ENCODE assay signal across 8 cellular contexts in the genomic region with DNA sequence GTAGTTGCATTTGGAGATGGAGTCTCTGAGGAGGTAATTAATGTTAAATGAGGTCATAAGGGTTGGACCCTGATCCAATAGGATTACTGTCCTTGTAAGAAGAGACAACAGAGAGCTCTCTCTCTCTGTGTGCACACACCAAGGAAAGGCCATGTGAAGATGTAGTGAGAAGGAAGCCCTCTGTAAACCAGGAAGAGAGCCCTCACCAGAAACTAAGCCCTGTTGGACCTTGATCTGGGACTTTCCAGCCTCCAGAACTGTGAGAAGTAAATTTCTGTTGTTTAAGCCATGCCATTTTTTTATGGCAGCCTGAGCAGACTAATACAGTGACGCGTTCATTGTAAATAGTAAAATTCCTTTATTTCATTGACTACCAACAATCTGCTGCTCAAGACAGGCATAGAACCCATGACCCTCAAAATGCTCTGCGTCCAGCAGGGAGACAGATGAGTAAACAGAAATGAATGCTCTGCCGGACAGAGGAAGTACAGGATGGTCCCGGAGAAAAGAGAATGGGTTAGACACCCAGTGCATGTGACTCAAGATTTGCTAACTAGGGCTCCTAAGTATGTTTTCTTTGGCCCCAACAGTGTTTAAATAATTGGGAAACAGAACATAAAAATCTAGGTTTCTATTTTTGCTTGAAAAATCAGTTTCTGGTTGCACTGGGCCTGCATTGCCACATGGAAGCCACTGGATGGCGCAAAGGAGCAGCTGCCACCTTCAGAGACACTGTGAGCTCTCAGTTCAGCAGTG. TPM values are rescaled to one million over a fixed set of nuclear protein-coding genes. Genes with fewer than 3 reads are reported as not detected.
DNase-seq lines count a peak whose midpoint lies in the region; ATAC-seq, FAIRE-seq and TF ChIP-seq lines count a peak whose summit lies in the region.

No MANE protein-coding gene starts in this region.

- BruUV-seq in GM12878 (replicated peaks; lab: Mats Ljungman, UMichigan): no TSS peak

- in situ Hi-C loops in KBM-7 (cut with MboI; ENCODE audit: low pct_unique_long_range_greater_than_20kb, low sequenced_read_pairs) (no loop called here), GM12878 (cut with MboI) (no loop called here)

- H3K79me2 ChIP-seq in GM12878 (ENCODE audit: control insufficient read depth, insufficient read depth, low read length): no peaks in the 10 kb centered on the region

- no peaks in the 10 kb centered on the region for H3K9me3 ChIP-seq in GM12878 (replicated peaks; ENCODE audit: control insufficient read depth, insufficient read depth, low read length)

- SMC1A ChIA-PET in GM12878 (lab: Charles Lee; ENCODE audit: uncharacterized antibody, unreplicated experiment): interaction anchor here (1.2 to 1.6 kb wide), 3 partner anchors 31 to 67 kb away, joined by 3 read pairs; no protein-coding TSS in a partner anchor

- no peak overlapping the region for H2AFZ ChIP-seq in GM12878 (ENCODE audit: control insufficient read depth, low read depth, low read length)

- RAD21 ChIA-PET in GM12878 (lab: Charles Lee; ENCODE audit: unreplicated experiment): interaction anchor here (0.7 to 1.4 kb wide), 5 partner anchors 24 to 367 kb away, joined by 3 to 6 read pairs (median 4); no protein-coding TSS in a partner anchor

- no peaks in the 10 kb centered on the region; the same call in 1 of the 2 replicates for H3K4me1 ChIP-seq in GM12878 (ENCODE audit: control insufficient read depth, insufficient read depth, low read length)

- no peak for FAIRE-seq in GM12878 (lab: Jason Lieb, UNC)

- TF ChIP-seq POLR2A in GM12878 (IDR thresholded peaks at IDR 0.05; ENCODE audit: low read depth, low read length): no peak

- H3K36me3 ChIP-seq in GM12878 (ENCODE audit: control insufficient read depth in 2 of 2, insufficient read depth in 2 of 2, low read length in 1 of 2): no peaks in the 10 kb centered on the region

- TF ChIP-seq EP300 in GM12878 (IDR thresholded peaks at IDR 0.05; ENCODE audit: borderline replicate concordance in 1 of 2, control insufficient read depth in 1 of 2, low read depth in 2 of 2, low read length in 2 of 2): no peak

- intact Hi-C loops in GM12878 (cut with micrococcal nuclease; ENCODE audit: unreplicated experiment): no loop called here

- 57% methylated on average over 6 of the region's 6 CpGs for WGBS in GM12878 (ENCODE audit: insufficient coverage, insufficient replicate concordance, low lambda C conversion rate, missing lambda C conversion rate)

- ATAC-seq in GM12878: peak; percentile 36; the same call in 2 of the 3 replicates
- no peak for ATAC-seq in HG03460 (IDR thresholded peaks at IDR 0.05; ENCODE audit: unreplicated experiment)
- no peak for ATAC-seq in HG03025 (IDR thresholded peaks at IDR 0.05; ENCODE audit: low FRiP score, unreplicated experiment)

- H3K27ac ChIP-seq in GM12878 (ENCODE audit: control insufficient read depth, insufficient read depth): no peak overlapping the region
- no peak overlapping the region for H3K27ac ChIP-seq in substantia nigra (ENCODE audit: low read depth, low read length, poor library complexity, severe bottlenecking)

- CTCF ChIA-PET in GM12878 (lab: Yijun Ruan, JAX): interaction anchor here (0.6 to 1.8 kb wide), 18 partner anchors 8 to 432 kb away, joined by 3 to 14 read pairs (median 3); no protein-coding TSS in a partner anchor

- TF ChIP-seq CTCF in GM12878 (IDR thresholded peaks at IDR 0.05 in 2 of 3, conservative IDR thresholded peaks at IDR 0.05 in 1 of 3; ENCODE audit: control insufficient read depth in 2 of 3, extremely low read depth in 1 of 3, insufficient read depth in 1 of 3, low read depth in 3 of 3, low read length in 3 of 3): peak; percentile 57 to 80 (median 79)

- POLR2A ChIA-PET in GM12878 (lab: Charles Lee): no interaction called here

- no peak overlapping the region for H3K4me3 ChIP-seq in GM12878

- TF ChIP-seq RAD21 in GM12878 (IDR thresholded peaks at IDR 0.05; ENCODE audit: insufficient read depth, low read depth, low read length): peak; percentile 39; the same call in 1 of the 2 replicates

- no peak overlapping the region for H3K9ac ChIP-seq in GM12878 (ENCODE audit: control insufficient read depth, insufficient read depth, low read length)

- H4K20me1 ChIP-seq in GM12878 (ENCODE audit: control insufficient read depth, insufficient read depth): no peaks in the 10 kb centered on the region

- DNase-seq in EH (ENCODE audit: low read depth): peak; percentile 99
- DNase-seq in KBM-7: peak; percentile 41
- no peak for DNase-seq in GM12878 (ENCODE audit: low read depth, low spot score)
- peak; percentile 81 for DNase-seq in iPS-NIHi7 (ENCODE audit: extremely low spot score)
- peak in 33 of 49 donors; percentile 7 to 64 (median 32) for DNase-seq in substantia nigra (lab: John Stamatoyannopoulos, UW)
- no peak for DNase-seq in DMS79 (lab: John Stamatoyannopoulos, UW)

- H3K27me3 ChIP-seq in GM12878 (replicated peaks in 1 of 2; ENCODE audit: control insufficient read depth in 2 of 2, insufficient read depth in 2 of 2, low read length in 1 of 2): peaks cover 0 to 1% of the 10 kb centered on the region in 2 experiments; a peak in 2 of 4 replicates

- H3K4me2 ChIP-seq in GM12878 (ENCODE audit: control insufficient read depth, insufficient read depth): no peak overlapping the region

TF ChIP-seq in GM12878, 131 proteins besides CTCF, POLR2A, EP300 and RAD21:
- TF ChIP-seq RUNX3 (IDR thresholded peaks at IDR 0.05; ENCODE audit: low read length) (no peak), SMC3 (IDR thresholded peaks at IDR 0.05; ENCODE audit: borderline replicate concordance, low read length) (peak; percentile 29; the same call in 1 of the 2 replicates)
- TF ChIP-seq, protein P1, sequence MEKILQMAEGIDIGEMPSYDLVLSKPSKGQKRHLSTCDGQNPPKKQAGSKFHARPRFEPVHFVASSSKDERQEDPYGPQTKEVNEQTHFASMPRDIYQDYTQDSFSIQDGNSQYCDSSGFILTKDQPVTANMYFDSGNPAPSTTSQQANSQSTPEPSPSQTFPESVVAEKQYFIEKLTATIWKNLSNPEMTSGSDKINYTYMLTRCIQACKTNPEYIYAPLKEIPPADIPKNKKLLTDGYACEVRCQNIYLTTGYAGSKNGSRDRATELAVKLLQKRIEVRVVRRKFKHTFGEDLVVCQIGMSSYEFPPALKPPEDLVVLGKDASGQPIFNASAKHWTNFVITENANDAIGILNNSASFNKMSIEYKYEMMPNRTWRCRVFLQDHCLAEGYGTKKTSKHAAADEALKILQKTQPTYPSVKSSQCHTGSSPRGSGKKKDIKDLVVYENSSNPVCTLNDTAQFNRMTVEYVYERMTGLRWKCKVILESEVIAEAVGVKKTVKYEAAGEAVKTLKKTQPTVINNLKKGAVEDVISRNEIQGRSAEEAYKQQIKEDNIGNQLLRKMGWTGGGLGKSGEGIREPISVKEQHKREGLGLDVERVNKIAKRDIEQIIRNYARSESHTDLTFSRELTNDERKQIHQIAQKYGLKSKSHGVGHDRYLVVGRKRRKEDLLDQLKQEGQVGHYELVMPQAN (conservative IDR thresholded peaks at IDR 0.05): no peak
TF ChIP-seq in GM12878: peak in this region for 1.

RNA-seq across cellular contexts. Expression of a gene that starts 37.9 kb away (rescaled TPM):
- total RNA-seq in GM12878 (2013; cell fraction: nucleolus; rRNA removed): 0.21 and 0.86 TPM in 2 replicates
- total RNA-seq in GM12878 (2014; rRNA removed) (not detected in 2 replicates), GM12878 (2014; rRNA removed; fragmentation: Illumina TruSeq; extraction: Trizol) (not detected in 2 replicates), GM12878 (2021) (not detected in 2 replicates)
- 0.13 TPM for polyA plus RNA-seq in GM12878 (2011; ENCODE audit: low read depth)
- polyA plus RNA-seq in GM12878 (2011; rRNA removed) (0.14 and 0.22 TPM in 2 replicates), GM12878 (2014; fragmentation: Illumina TruSeq; extraction: Trizol) (not detected in 2 replicates), GM12878 (2014; fragmentation: Nextera tagmentation; extraction: Ambion mirVana) (not detected), GM12878 (2014; rRNA removed) (not detected in 2 replicates), GM12878 (2016; fragmentation: Nextera tagmentation; extraction: Ambion mirVana) (not detected)
- 0.04 and 0.10 TPM in 2 replicates for polyA plus RNA-seq in GM12878 (2011; cell fraction: cytosol; rRNA removed)
- polyA plus RNA-seq in GM12878 (2011; cell fraction: nucleus; rRNA removed): not detected in 2 replicates
- 0.28 and 0.46 TPM in 2 replicates for polyA plus RNA-seq in GM12878 (2012)
- not detected in 2 replicates for polyA minus RNA-seq in GM12878 (2011; rRNA and poly(A)+ RNA removed)
- polyA minus RNA-seq in GM12878 (2011; cell fraction: cytosol; rRNA and poly(A)+ RNA removed): not detected in 2 replicates
- not detected in 2 replicates for polyA minus RNA-seq in GM12878 (2011; cell fraction: nucleus; rRNA and poly(A)+ RNA removed)

Comparison
In these comparisons a context has a peak if more than half of its experiments do, and no peak if none do; other contexts are left out.
1. DNase-seq: peak in EH (single experiment), KBM-7 (single experiment), iPS-NIHi7 (single experiment) and substantia nigra (33 of 49); none in GM12878 (single experiment) and DMS79 (single experiment).